In genomic region chr11:120629407-120629806, GRCh38 we compare ENCODE assay signal across 19 cellular contexts.
"Had no signal": no experiment of that assay in that cellular context is flagged by ENCODE, and none has a peak within 500 bp of the region (broad histone marks: within the 10 kb centered on the region; RNA-seq: fewer than 3 reads in every experiment).

No MANE protein-coding gene starts in this region.

- H3K36me3 ChIP-seq: heart left ventricle, left ventricle myocardium inferior, sigmoid colon had no signal

- H3K27ac Mint-ChIP-seq: naive B cell; stimulated activated naive B cell treated with anti-CD40 and anti-IgM and Interleukin-4, amounts not matched to agents 10 μg/mL and 1 μg/mL and 100 μg/mL, for 72 hours had no signal

- H3K9me3 Mint-ChIP-seq: nephron; stimulated activated naive B cell treated with anti-CD40 and anti-IgM and Interleukin-4, amounts not matched to agents 10 μg/mL and 1 μg/mL and 100 μg/mL, for 72 hours had no signal

- ATAC-seq: esophagus mucosa; heart left ventricle; left cardiac atrium; stimulated activated naive B cell treated with anti-CD40 and anti-IgM and Interleukin-4, amounts not matched to agents 10 μg/mL and 1 μg/mL and 100 μg/mL, for 72 hours had no signal

- H3K4me1 ChIP-seq: heart left ventricle, left ventricle myocardium inferior, sigmoid colon had no signal

- H3K4me3 Mint-ChIP-seq: naive B cell; nephron; stimulated activated naive B cell treated with anti-CD40 and anti-IgM and Interleukin-4, amounts not matched to agents 10 μg/mL and 1 μg/mL and 100 μg/mL, for 72 hours had no signal

- H3K9me3 ChIP-seq: heart left ventricle, left ventricle myocardium inferior, sigmoid colon had no signal

- H3K36me3 Mint-ChIP-seq: naive B cell; stimulated activated naive B cell treated with anti-CD40 and anti-IgM and Interleukin-4, amounts not matched to agents 10 μg/mL and 1 μg/mL and 100 μg/mL, for 72 hours had no signal

- DNase-seq: effector CD4-positive, alpha-beta T cell; hypothalamus; kidney; left cardiac atrium; left ventricle myocardium inferior; mesendoderm; naive B cell; posterior cingulate gyrus; sigmoid colon; stimulated activated CD4-positive, alpha-beta T cell treated with anti-CD3 and anti-CD28 coated beads, Interleukin-2, amount 100 ng/mL, for 24 hours; stimulated activated CD4-positive, alpha-beta T cell treated with anti-CD3 and anti-CD28 coated beads, Interleukin-4, amount 100 ng/mL, for 4 hours; stimulated activated naive B cell treated with anti-CD40 and anti-IgM and Interleukin-4, amounts not matched to agents 10 μg/mL and 1 μg/mL and 100 μg/mL, for 72 hours; trophoblast cell had no signal

- H3K27ac ChIP-seq: coronary artery, heart left ventricle, left ventricle myocardium inferior, sigmoid colon, skin epidermis had no signal

- H3K4me3 ChIP-seq: coronary artery, heart left ventricle, left ventricle myocardium inferior, lung, sigmoid colon, skin epidermis had no signal
